In the genomic region with DNA sequence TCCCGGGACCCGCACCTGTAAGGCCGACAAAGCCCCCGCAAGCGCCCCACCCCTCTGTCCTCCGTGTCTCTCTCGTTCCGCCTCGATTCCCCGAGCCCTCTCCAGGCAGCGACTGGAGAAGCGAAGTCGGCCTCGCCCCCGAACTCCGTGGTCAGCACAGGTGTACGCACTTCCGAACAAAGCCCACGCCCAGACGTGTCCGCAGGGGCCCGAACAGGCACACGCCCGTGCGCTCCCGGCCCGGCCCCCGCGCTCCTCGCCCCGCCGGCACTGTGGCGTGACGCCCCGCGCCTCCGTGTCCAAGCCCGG, we compare ENCODE assay signal across 9 cellular contexts. TPM values are rescaled to one million over a fixed set of nuclear protein-coding genes. Genes with fewer than 3 reads are reported as not detected.
DNase-seq lines count a peak whose midpoint lies in the region; ATAC-seq, FAIRE-seq and TF ChIP-seq lines count a peak whose summit lies in the region.
"Had no signal": no experiment of that assay in that cellular context is flagged by ENCODE, and none has a peak within 500 bp of the region (broad histone marks: within the 10 kb centered on the region; RNA-seq: fewer than 3 reads in every experiment).

No MANE protein-coding gene starts in this region.

- H3K4me1 ChIP-seq in left ventricle myocardium inferior: peaks cover 26% of the 10 kb centered on the region
- H3K4me1 ChIP-seq in skeletal muscle tissue (ENCODE audit: control insufficient read depth in 3 of 3, insufficient read depth in 3 of 3, low read length in 3 of 3): peaks cover 5 to 12% (median 10%) of the 10 kb centered on the region in 3 donors
- H3K4me1 ChIP-seq in small intestine (ENCODE audit: control insufficient read depth in 2 of 2, insufficient read depth in 1 of 2, low read depth in 1 of 2, low read length in 1 of 2): no peaks in the 10 kb centered on the region

- CTCF ChIA-PET in WTC11 (lab: Charles Lee): interaction anchor here (0.9 to 3.8 kb wide), 5 partner anchors 42 to 341 kb away, joined by 3 to 16 read pairs (median 5); no protein-coding TSS in a partner anchor

- H3K27ac ChIP-seq in left ventricle myocardium inferior (replicated peaks): no peak overlapping the region
- H3K27ac ChIP-seq in skeletal muscle tissue (ENCODE audit: low read depth, low read length): no peak overlapping the region
- no peak overlapping the region for H3K27ac ChIP-seq in small intestine (ENCODE audit: low read depth in 1 of 2, low read length in 1 of 2)

- peak overlapping the region; percentile 93 for H3K4me3 Mint-ChIP-seq in WTC11

- no peaks in the 10 kb centered on the region for H3K36me3 ChIP-seq in left ventricle myocardium inferior
- H3K36me3 ChIP-seq in skeletal muscle tissue (ENCODE audit: control insufficient read depth in 3 of 3, insufficient read depth in 3 of 3, low read length in 3 of 3): no peaks in the 10 kb centered on the region
- H3K36me3 ChIP-seq in small intestine (ENCODE audit: control insufficient read depth in 2 of 2, insufficient read depth in 2 of 2, low read length in 2 of 2): no peaks in the 10 kb centered on the region

- intact Hi-C loops in left ventricle myocardium inferior (cut with micrococcal nuclease): no loop called here

- TF ChIP-seq CTCF in AG10803 (conservative IDR thresholded peaks at IDR 0.05; ENCODE audit: low read length) (no peak), WTC11 (IDR thresholded peaks at IDR 0.05) (no peak), left ventricle myocardium inferior (IDR thresholded peaks at IDR 0.05; ENCODE audit: borderline replicate concordance) (no peak)

- no peak for DNase-seq in AG10803 (ENCODE audit: low read depth)
- no peak for DNase-seq in WTC11 (ENCODE audit: low spot score)
- DNase-seq in left ventricle myocardium inferior: no peak
- DNase-seq in middle frontal gyrus (ENCODE audit: extremely low spot score, low spot score): no peak
- DNase-seq in small intestine: no peak

- peak overlapping the region in 1 of 3 donors; percentile 25 for H3K9ac ChIP-seq in skeletal muscle tissue (ENCODE audit: low read depth in 1 of 3, low read length in 3 of 3)

- H3K27me3 ChIP-seq in left ventricle myocardium inferior (ENCODE audit: low read depth): peaks cover 94% of the 10 kb centered on the region
- peaks cover 34 to 57% (median 42%) of the 10 kb centered on the region in 3 donors for H3K27me3 ChIP-seq in skeletal muscle tissue (ENCODE audit: control insufficient read depth in 3 of 3, insufficient read depth in 3 of 3, low read length in 3 of 3)
- H3K27me3 ChIP-seq in small intestine (ENCODE audit: control insufficient read depth in 2 of 2, insufficient read depth in 2 of 2, low read length in 2 of 2): peaks cover 17 to 22% of the 10 kb centered on the region in 2 donors

- POLR2A ChIA-PET in WTC11 (lab: Charles Lee): interaction anchor here (0.7 to 2.5 kb wide), 3 partner anchors 52 to 278 kb away, joined by 3 to 14 read pairs (median 3); partner anchors contain the start of gene PNPLA8

- H3K27me3 Mint-ChIP-seq in WTC11 (ENCODE audit: low read depth): peaks cover 55% of the 10 kb centered on the region

- ATAC-seq in GM21526 (IDR thresholded peaks at IDR 0.05; ENCODE audit: low FRiP score, unreplicated experiment): peak; percentile 26
- ATAC-seq in WTC11: no peak
- no peak for ATAC-seq in GM21576 (IDR thresholded peaks at IDR 0.05; ENCODE audit: unreplicated experiment)
- ATAC-seq: HCT116 had no signal

- no peaks in the 10 kb centered on the region for H3K9me3 Mint-ChIP-seq in WTC11

- peak overlapping the region; percentile 24 for H3K4me3 ChIP-seq in AG10803 (ENCODE audit: low read length)
- H3K4me3 ChIP-seq in left ventricle myocardium inferior: peak overlapping the region; percentile 67
- H3K4me3 ChIP-seq in skeletal muscle tissue (ENCODE audit: low read length in 3 of 3): peak overlapping the region; percentile 43 to 64 (median 58)
- peak overlapping the region in 1 of 2 donors; percentile 30 for H3K4me3 ChIP-seq in small intestine (ENCODE audit: low read depth in 1 of 2, low read length in 2 of 2)

- H3K36me3 Mint-ChIP-seq in WTC11: no peaks in the 10 kb centered on the region

- H3K9me3 ChIP-seq in left ventricle myocardium inferior (replicated peaks) (no peaks in the 10 kb centered on the region), skeletal muscle tissue (ENCODE audit: control insufficient read depth in 3 of 3, low read length in 3 of 3) (no peaks in the 10 kb centered on the region), small intestine (ENCODE audit: control insufficient read depth, low read depth) (no peaks in the 10 kb centered on the region)

- WGBS in small intestine, 3 donors: 1 to 2% (median 1%) methylated on average over 28 to 38 of the region's 38 CpGs

- no peak overlapping the region for H3K27ac Mint-ChIP-seq in WTC11

- H3K4me1 Mint-ChIP-seq in WTC11: peaks cover 27% of the 10 kb centered on the region

- no peak for FAIRE-seq in small intestine (lab: Jason Lieb, UNC)

TF ChIP-seq in WTC11, 78 proteins besides CTCF, POLR2A, EP300 and RAD21:
- 0 out of 2 replicates have a peak, but pooled peaks have one; percentile 23 for TF ChIP-seq ZNF219 (CRISPR knock-in tag; IDR thresholded peaks at IDR 0.05; ENCODE audit: borderline replicate concordance)
- no peak for TF ChIP-seq CREM (CRISPR knock-in tag; IDR thresholded peaks at IDR 0.05)

RNA-seq across cellular contexts. Expression of gene NRCAM, which starts 0.8 kb away (rescaled TPM):
- total RNA-seq in WTC11 (2021) (2.6 to 2.9 TPM (median 2.7 TPM) in 3 replicates), left ventricle myocardium inferior (0.14 TPM), skeletal muscle tissue (13.6 TPM)
- 1 to 10 TPM in 1 of 3 donors, under 1 TPM in 2; 0.27 to 2.3 (median 0.45) TPM for polyA plus RNA-seq in small intestine
